ENCODE assay signal across 8 cellular contexts in the genomic region with DNA sequence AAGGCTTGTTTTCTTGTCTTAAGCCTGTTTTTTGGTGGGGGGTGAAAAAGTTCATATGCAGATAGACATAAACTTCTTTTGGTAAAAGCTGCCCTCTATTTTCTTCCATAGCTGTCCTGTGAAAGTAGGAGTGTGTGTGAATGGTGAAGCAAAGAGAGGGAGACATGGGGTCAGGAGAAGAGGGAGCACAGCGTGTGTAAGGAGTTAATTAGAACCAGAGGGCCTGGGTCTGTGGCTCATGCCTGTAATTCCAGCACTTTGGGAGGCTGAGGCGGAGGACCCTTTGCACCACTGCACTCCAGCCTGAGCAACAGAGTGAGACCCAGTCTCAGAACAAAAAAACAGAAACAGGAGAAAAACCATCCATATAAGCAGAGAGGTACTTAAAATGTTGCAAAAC. TPM values are rescaled to one million over a fixed set of nuclear protein-coding genes. Genes with fewer than 3 reads are reported as not detected.
DNase-seq lines count a peak whose midpoint lies in the region; ATAC-seq, FAIRE-seq and TF ChIP-seq lines count a peak whose summit lies in the region.

No MANE protein-coding gene starts in this region.

- no peaks in the 10 kb centered on the region for H3K27me3 ChIP-seq in CD8-positive, alpha-beta T cell (ENCODE audit: insufficient read depth, low read length)
- H3K27me3 ChIP-seq in OCI-LY3 (ENCODE audit: low read depth, low read length) (no peaks in the 10 kb centered on the region), H1 (replicated peaks in 1 of 4; ENCODE audit: control insufficient read depth in 3 of 4, extremely low read depth in 1 of 4, insufficient read depth in 3 of 4, low read length in 3 of 4) (no peaks in the 10 kb centered on the region), neutrophil (no peaks in the 10 kb centered on the region)

- H2AK5ac ChIP-seq in H1 (ENCODE audit: low read depth, low read length), result no peak overlapping the region

- H3K36me3 ChIP-seq in CD8-positive, alpha-beta T cell (ENCODE audit: insufficient read depth, low read length), result no peaks in the 10 kb centered on the region
- peaks cover 12% of the 10 kb centered on the region for H3K36me3 ChIP-seq in OCI-LY3 (replicated peaks; ENCODE audit: low read depth, low read length)
- H3K36me3 ChIP-seq in H1 (ENCODE audit: control insufficient read depth in 2 of 4, insufficient read depth in 4 of 4, low read length in 3 of 4), result peaks cover 0 to 19% (median 2%) of the 10 kb centered on the region in 4 experiments; a peak in 3 of 8 replicates
- no peaks in the 10 kb centered on the region for H3K36me3 ChIP-seq in neutrophil

- H3K23me2 ChIP-seq in H1 (ENCODE audit: low read depth, low read length), result peaks cover 7% of the 10 kb centered on the region

- no peak overlapping the region for H2AFZ ChIP-seq in OCI-LY3 (ENCODE audit: low read depth, low read length)
- H2AFZ ChIP-seq in H1 (ENCODE audit: low read length), result no peak overlapping the region

- no peak overlapping the region for H3K56ac ChIP-seq in H1 (replicated peaks; ENCODE audit: insufficient read length, low read depth, low read length)

- H4K8ac ChIP-seq in H1 (ENCODE audit: extremely low read depth, insufficient read depth, low read length), result no peak overlapping the region

- 70% methylated on average over 2 of the region's 2 CpGs; no CpG with 5 or more reads in 1 of the 2 experiments for WGBS in H1 (ENCODE audit: extremely low coverage in 1 of 2, insufficient coverage in 1 of 2, insufficient read length in 1 of 2, insufficient replicate concordance in 2 of 2, low coverage in 1 of 2, low lambda C conversion rate in 2 of 2, missing lambda C conversion rate in 1 of 2), 2 experiments

- no peaks in the 10 kb centered on the region for H3K79me1 ChIP-seq in H1 (ENCODE audit: low read depth, low read length)

- no peak overlapping the region for H3K4ac ChIP-seq in H1 (replicated peaks; ENCODE audit: insufficient read length, low read depth, low read length)

- no peak for ATAC-seq in CD8-positive, alpha-beta T cell
- no peak for ATAC-seq in HG03097 (IDR thresholded peaks at IDR 0.05; ENCODE audit: low FRiP score, unreplicated experiment)

- no peaks in the 10 kb centered on the region for H3K9me3 ChIP-seq in CD8-positive, alpha-beta T cell (ENCODE audit: low read length)
- H3K9me3 ChIP-seq in OCI-LY3 (ENCODE audit: insufficient read depth, low read length), result 0 out of 2 replicates have a peak, but pooled peaks cover 5% of the 10 kb centered on the region
- peaks cover 7 to 26% of the 10 kb centered on the region in 2 experiments for H3K9me3 ChIP-seq in H1 (ENCODE audit: insufficient read depth in 2 of 2, low read depth in 1 of 2, low read length in 1 of 2)
- H3K9me3 ChIP-seq in neutrophil, result no peaks in the 10 kb centered on the region

- H2BK5ac ChIP-seq in H1 (ENCODE audit: low read depth, low read length), result no peak overlapping the region

- H2BK120ac ChIP-seq in H1 (replicated peaks; ENCODE audit: low read depth, low read length), result no peak overlapping the region

- CTCF ChIA-PET in CD8-positive, alpha-beta T cell (lab: Charles Lee), result interaction anchor here (0.9 to 2.5 kb wide), 6 partner anchors 11 to 61 kb away, joined by 3 to 8 read pairs (median 7); a partner anchor contains a TSS
- CTCF ChIA-PET in H1 (lab: Charles Lee; ENCODE audit: partially characterized antibody), result interaction anchor here (0.9 to 5.9 kb wide), 5 partner anchors 11 to 61 kb away, joined by 3 to 80 read pairs (median 5); a partner anchor contains a TSS

- no peak for TF ChIP-seq EP300 in H1 (IDR thresholded peaks at IDR 0.05; ENCODE audit: borderline replicate concordance in 1 of 2, low read depth in 2 of 2, low read length in 2 of 2)

- TF ChIP-seq RAD21 in H1 (IDR thresholded peaks at IDR 0.05 in 1 of 2, conservative IDR thresholded peaks at IDR 0.05 in 1 of 2; ENCODE audit: low read depth in 2 of 2, low read length in 2 of 2), result no peak

- POLR2A ChIA-PET in CD8-positive, alpha-beta T cell (lab: Charles Lee), result interaction anchor here (0.7 to 6.9 kb wide), 14 partner anchors 15 to 692 kb away, joined by 3 to 378 read pairs (median 6); a partner anchor contains a TSS
- POLR2A ChIA-PET in H1 (lab: Charles Lee; ENCODE audit: partially characterized antibody), result interaction anchor here (1.2 to 7.3 kb wide), 3 partner anchors 9 to 22 kb away, joined by 4 to 245 read pairs (median 43); a partner anchor contains a TSS

- no peak overlapping the region for H4K5ac ChIP-seq in H1 (ENCODE audit: insufficient read length, low read depth, low read length)

- peak overlapping the region; percentile 89 for H3K4me3 ChIP-seq in CD8-positive, alpha-beta T cell (ENCODE audit: low read depth, low read length)
- H3K4me3 ChIP-seq in OCI-LY3 (ENCODE audit: low read length) (peak overlapping the region; percentile 93), H1 (ENCODE audit: extremely low read depth in 1 of 4, insufficient read depth in 2 of 4, low read depth in 3 of 4, low read length in 4 of 4) (peak overlapping the region; percentile 57 to 86 (median 74); a peak in 6 of 8 replicates), neutrophil (ENCODE audit: low read depth in 1 of 2, low read length in 1 of 2) (peak overlapping the region; percentile 74 to 86)

- peaks cover 32% of the 10 kb centered on the region for H3K4me1 Mint-ChIP-seq in CD8-positive, alpha-beta T cell (ENCODE audit: low read depth)

- no peak overlapping the region for H3K23ac ChIP-seq in H1 (ENCODE audit: insufficient read length)

- peaks cover 5% of the 10 kb centered on the region for H3K9me3 Mint-ChIP-seq in CD8-positive, alpha-beta T cell

- FAIRE-seq in H1 (lab: Jason Lieb, UNC), result no peak

- no peak overlapping the region for H3K18ac ChIP-seq in H1 (ENCODE audit: extremely low read depth, low read length)

- H3K4me2 ChIP-seq in OCI-LY3 (ENCODE audit: low read length), result peak overlapping the region; percentile 87
- H3K4me2 ChIP-seq in H1 (ENCODE audit: insufficient read depth in 1 of 2, low read depth in 2 of 2, low read length in 2 of 2), result peak overlapping the region; percentile 77 to 78

- no peak for TF ChIP-seq CTCF in CD8-positive, alpha-beta T cell (IDR thresholded peaks at IDR 0.05)
- TF ChIP-seq CTCF in OCI-LY3 (IDR thresholded peaks at IDR 0.05; ENCODE audit: low read depth, low read length) (no peak), H1 (IDR thresholded peaks at IDR 0.05; ENCODE audit: control extremely low read depth in 1 of 3, insufficient read depth in 1 of 3, low read depth in 1 of 3, low read length in 3 of 3) (no peak), neutrophil (IDR thresholded peaks at IDR 0.05) (no peak)

- peak overlapping the region; percentile 96 for H3K9ac ChIP-seq in OCI-LY3 (ENCODE audit: low read length)
- peak overlapping the region in 1 of 4 experiments; percentile 12; a peak in 1 of 7 replicates for H3K9ac ChIP-seq in H1 (replicated peaks in 1 of 4; ENCODE audit: extremely low read depth in 1 of 4, low read depth in 3 of 4, low read length in 3 of 4)

- no peak overlapping the region for H2BK12ac ChIP-seq in H1 (ENCODE audit: low read depth, low read length)

- H3K4me3 Mint-ChIP-seq in CD8-positive, alpha-beta T cell, result peak overlapping the region; percentile 92

- no peak overlapping the region for H3K14ac ChIP-seq in H1 (ENCODE audit: insufficient read length)

- H3K27me3 Mint-ChIP-seq in CD8-positive, alpha-beta T cell (ENCODE audit: low read depth), result no peaks in the 10 kb centered on the region

- H2BK15ac ChIP-seq in H1 (ENCODE audit: low read length), result no peak overlapping the region

- no peak for DNase-seq in CD8-positive, alpha-beta T cell
- DNase-seq in H1 (ENCODE audit: low read depth in 1 of 2, low spot score in 2 of 2) (no peak), NOMO-1 (lab: John Stamatoyannopoulos, UW; ENCODE audit: unreplicated experiment in 2 of 2) (no peak), OCI-M2 (lab: John Stamatoyannopoulos, UW; ENCODE audit: unreplicated experiment) (no peak), NCI-H2171 (lab: John Stamatoyannopoulos, UW) (no peak)

- intact Hi-C loops in CD8-positive, alpha-beta T cell (cut with DNase I, micrococcal nuclease), result loop anchor here (1.0 to 10.0 kb wide), 4 partner anchors 359 to 1469 kb away; a partner anchor contains a TSS

- H4K20me1 ChIP-seq in OCI-LY3 (ENCODE audit: insufficient read depth, low read length), result no peaks in the 10 kb centered on the region
- no peaks in the 10 kb centered on the region for H4K20me1 ChIP-seq in H1 (replicated peaks in 1 of 2; ENCODE audit: control insufficient read depth in 1 of 2, insufficient read depth in 2 of 2, low read length in 2 of 2)

- TF ChIP-seq POLR2A in H1 (IDR thresholded peaks at IDR 0.05; ENCODE audit: control extremely low read depth in 1 of 2, low read depth in 2 of 2, low read length in 2 of 2), result no peak

- no peak overlapping the region for H4K91ac ChIP-seq in H1 (replicated peaks; ENCODE audit: insufficient read length, low read length)

- peak overlapping the region; percentile 99 for H3K27ac Mint-ChIP-seq in CD8-positive, alpha-beta T cell

- H2BK20ac ChIP-seq in H1 (ENCODE audit: low read length), result no peak overlapping the region

- H3K79me2 ChIP-seq in OCI-LY3 (ENCODE audit: low read length), result peaks cover 25% of the 10 kb centered on the region
- peaks cover 0 to 14% of the 10 kb centered on the region in 2 experiments; a peak in 2 of 4 replicates for H3K79me2 ChIP-seq in H1 (ENCODE audit: control insufficient read depth in 1 of 2, insufficient read depth in 2 of 2, low read length in 2 of 2)

- peaks cover 25% of the 10 kb centered on the region for H3K4me1 ChIP-seq in CD8-positive, alpha-beta T cell (ENCODE audit: insufficient read depth, low read length)
- H3K4me1 ChIP-seq in OCI-LY3 (ENCODE audit: low read length) (peaks cover 13% of the 10 kb centered on the region), H1 (replicated peaks in 1 of 4; ENCODE audit: control insufficient read depth in 3 of 4, insufficient read depth in 4 of 4, low read length in 3 of 4) (peaks cover 0 to 3% (median 0%) of the 10 kb centered on the region in 4 experiments; a peak in 1 of 7 replicates), neutrophil (ENCODE audit: control insufficient read depth in 1 of 2, insufficient read depth in 1 of 2, low read depth in 1 of 2, low read length in 1 of 2) (peaks cover 20 to 25% of the 10 kb centered on the region in 2 experiments)

- peak overlapping the region; percentile 98 for H3K27ac ChIP-seq in CD8-positive, alpha-beta T cell (ENCODE audit: low read depth, low read length)
- H3K27ac ChIP-seq in OCI-LY3 (ENCODE audit: low read length), result peak overlapping the region; percentile 91
- H3K27ac ChIP-seq in H1 (ENCODE audit: low read depth, low read length), result no peak overlapping the region
- peak overlapping the region; percentile 95 for H3K27ac ChIP-seq in neutrophil

- H3K36me3 Mint-ChIP-seq in CD8-positive, alpha-beta T cell, result peaks cover 26% of the 10 kb centered on the region

RNA-seq across cellular contexts. Expression of a gene that starts 16.2 kb away (rescaled TPM):
- total RNA-seq in CD8-positive, alpha-beta T cell, result 1,000 to 10,000 TPM; 1,161 to 1,206 TPM
- total RNA-seq in H1 (2021; fragmentation: NEBNext Ultra II Directional; extraction: Animal tissue kit (Norgen Biotek cat#: 25700)), result 61.2 and 68.6 TPM in 2 replicates
- 64.5 and 87.6 TPM in 2 replicates for polyA plus RNA-seq in H1 (2011; rRNA removed)
- 68.4 TPM for polyA plus RNA-seq in H1 (2011; cell fraction: cytosol; rRNA removed)
- 330 TPM for polyA plus RNA-seq in H1 (2011; cell fraction: nucleus; rRNA removed)
- 40.6 to 54.1 TPM (median 46.0 TPM) in 4 replicates for polyA plus RNA-seq in H1 (2012, experiment 1 of 2)
- polyA plus RNA-seq in H1 (2012, experiment 2 of 2), result 3.7 TPM
- polyA plus RNA-seq in H1 (2013, experiment 1 of 2), result 82.9 TPM
- 66.2 TPM for polyA plus RNA-seq in H1 (2013, experiment 2 of 2)
- 76.1 and 90.5 TPM in 2 replicates for polyA minus RNA-seq in H1 (2011; rRNA and poly(A)+ RNA removed)
- polyA minus RNA-seq in H1 (2011; cell fraction: cytosol; rRNA and poly(A)+ RNA removed), result 78.8 TPM
- polyA minus RNA-seq in H1 (2011; cell fraction: nucleus; rRNA and poly(A)+ RNA removed), result 499 TPM

Comparison
In these comparisons a context has a peak if more than half of its experiments do, and no peak if none do; other contexts are left out.
1. RNA of a gene that starts 16.2 kb away (total RNA-seq): 1,161 to 1,206 TPM in CD8-positive, alpha-beta T cell; 61.2 to 68.6 TPM in H1; every median in the first group is over 10 times any median in the second.
2. Peak in every context shown above with its lines, with median percentiles within 50 percentile points of each other: H3K4me3 ChIP-seq.